Comparison of ENCODE assay signal across 8 cellular contexts in genomic region chr10:24947304-24948097, GRCh38. TPM values are rescaled to one million over a fixed set of nuclear protein-coding genes. Genes with fewer than 3 reads are reported as not detected.
A peak's percentile ranks its signal among the peaks of the same experiment; 100 is the strongest.
DNase-seq lines count a peak whose midpoint lies in the region; ATAC-seq and TF ChIP-seq lines count a peak whose summit lies in the region.

No MANE protein-coding gene starts in this region.

- H3K36me3 ChIP-seq in neuronal stem cell (replicated peaks in 1 of 2; ENCODE audit: control insufficient read depth in 2 of 2, insufficient read depth in 2 of 2, low read length in 2 of 2), result no peaks in the 10 kb centered on the region

- H3K23ac ChIP-seq in neuronal stem cell (ENCODE audit: low read depth, low read length, poor library complexity), result no peak overlapping the region

- H3K27me3 Mint-ChIP-seq in endothelial cell (ENCODE audit: unreplicated experiment), result peaks cover 6% of the 10 kb centered on the region

- peaks cover 2% of the 10 kb centered on the region for H3K79me1 ChIP-seq in neuronal stem cell (ENCODE audit: low read depth, low read length)

- H3K4me1 Mint-ChIP-seq in endothelial cell (ENCODE audit: unreplicated experiment), result peaks cover 5% of the 10 kb centered on the region

- H2BK120ac ChIP-seq in neuronal stem cell (ENCODE audit: low read depth, low read length), result no peak overlapping the region

- H3K14ac ChIP-seq in neuronal stem cell (ENCODE audit: low read length), result no peak overlapping the region

- no peak overlapping the region for H3K4me3 Mint-ChIP-seq in endothelial cell (ENCODE audit: unreplicated experiment)

- no peaks in the 10 kb centered on the region for H3K9me3 ChIP-seq in neuronal stem cell (replicated peaks in 1 of 2; ENCODE audit: control insufficient read depth in 2 of 2, insufficient read depth in 1 of 2, low read depth in 1 of 2, low read length in 2 of 2)

- H3K36me3 Mint-ChIP-seq in endothelial cell (ENCODE audit: low read depth, unreplicated experiment), result no peaks in the 10 kb centered on the region

- H3K4me1 ChIP-seq in neuronal stem cell (ENCODE audit: control insufficient read depth in 2 of 2, insufficient read depth in 1 of 2, low read depth in 1 of 2, low read length in 2 of 2), result peaks cover 13 to 16% of the 10 kb centered on the region in 2 donors

- TF ChIP-seq POLR2A in lower leg skin (IDR thresholded peaks at IDR 0.05), result no peak

- no peak overlapping the region for H4K91ac ChIP-seq in neuronal stem cell (ENCODE audit: low read depth, low read length, poor library complexity)

- no peaks in the 10 kb centered on the region for H3K27me3 ChIP-seq in neuronal stem cell (ENCODE audit: control insufficient read depth in 3 of 3, insufficient read depth in 3 of 3, low read depth in 1 of 3, low read length in 3 of 3)

- TF ChIP-seq CTCF in endothelial cell (IDR thresholded peaks at IDR 0.05; ENCODE audit: unreplicated experiment) (no peak), lower leg skin (IDR thresholded peaks at IDR 0.05) (no peak)

- no peak overlapping the region for H2BK12ac ChIP-seq in neuronal stem cell (ENCODE audit: low read length)

- H3K18ac ChIP-seq in neuronal stem cell (ENCODE audit: low read length), result peak overlapping the region; percentile 41

- H3K4me2 ChIP-seq in neuronal stem cell (ENCODE audit: insufficient read depth, low read length, poor library complexity, severe bottlenecking), result no peak overlapping the region

- H3K27ac ChIP-seq in angular gyrus (ENCODE audit: low read depth, low read length) (peak overlapping the region; percentile 96), neuronal stem cell (replicated peaks; ENCODE audit: low read length) (no peak overlapping the region)

- H3K4ac ChIP-seq in neuronal stem cell (ENCODE audit: low read length), result no peak overlapping the region

- no peak overlapping the region for H2AFZ ChIP-seq in neuronal stem cell (ENCODE audit: low read length)

- peak; percentile 78 for ATAC-seq in GM18502 (IDR thresholded peaks at IDR 0.05; ENCODE audit: poor library complexity, unreplicated experiment)
- ATAC-seq in HG02852 (IDR thresholded peaks at IDR 0.05; ENCODE audit: unreplicated experiment), result peak; percentile 69

- H3K9me3 Mint-ChIP-seq in endothelial cell (ENCODE audit: unreplicated experiment), result no peaks in the 10 kb centered on the region

- intact Hi-C loops in lower leg skin (cut with DNase I; ENCODE audit: low total_unique reads), result no loop called here

- no peak overlapping the region for H2BK15ac ChIP-seq in neuronal stem cell (ENCODE audit: low read length)

- WGBS in neuronal stem cell (ENCODE audit: extremely low coverage in 2 of 2, insufficient read length in 2 of 2, insufficient replicate concordance in 1 of 2), 2 donors, result no CpG with 5 or more reads among the region's 4 CpGs
- WGBS in lower leg skin, 2 donors, result 52 to 62% methylated on average over 4 of the region's 4 CpGs

- no peak overlapping the region for H3K27ac Mint-ChIP-seq in endothelial cell (ENCODE audit: unreplicated experiment)

- H3K4me3 ChIP-seq in neuronal stem cell (ENCODE audit: low read length in 2 of 2) (no peak overlapping the region), lower leg skin (ENCODE audit: low read depth, poor library complexity, severe bottlenecking) (no peak overlapping the region)

- no peak overlapping the region for H2BK5ac ChIP-seq in neuronal stem cell (ENCODE audit: low read length)

- no peak overlapping the region for H4K8ac ChIP-seq in neuronal stem cell (ENCODE audit: low read depth, low read length)

- DNase-seq in neuronal stem cell (ENCODE audit: low spot score), result no peak
- no peak for DNase-seq in DMS53 treated with DMSO at 0.1 percent for 48 hours (lab: John Stamatoyannopoulos, UW; ENCODE audit: unreplicated experiment)
- no peak for DNase-seq in endothelial cell (ENCODE audit: low spot score)
- DNase-seq in NCI-H187 (lab: John Stamatoyannopoulos, UW), result no peak
- no peak for DNase-seq in lower leg skin (ENCODE audit: low spot score in 2 of 2)

- no peak overlapping the region for H3K9ac ChIP-seq in neuronal stem cell (ENCODE audit: low read depth, low read length, poor library complexity)

- no peak overlapping the region for H2AK5ac ChIP-seq in neuronal stem cell (ENCODE audit: low read depth, low read length)

RNA-seq across cellular contexts. Expression of gene PRTFDC1, which starts 4.9 kb away (rescaled TPM):
- 17.2 TPM for polyA plus RNA-seq in neuronal stem cell (2013, experiment 1 of 2)
- polyA plus RNA-seq in neuronal stem cell (2013, experiment 2 of 2), result 17.0 TPM
- total RNA-seq in endothelial cell (ENCODE audit: unreplicated experiment), result 17.5 TPM
- total RNA-seq in lower leg skin, result 1 to 10 TPM in 1 of 4 donors, under 1 TPM in 1, not detected in 2; 0.45 to 1.3 TPM
